ENCODE assay signal across 8 cellular contexts in the genomic region with DNA sequence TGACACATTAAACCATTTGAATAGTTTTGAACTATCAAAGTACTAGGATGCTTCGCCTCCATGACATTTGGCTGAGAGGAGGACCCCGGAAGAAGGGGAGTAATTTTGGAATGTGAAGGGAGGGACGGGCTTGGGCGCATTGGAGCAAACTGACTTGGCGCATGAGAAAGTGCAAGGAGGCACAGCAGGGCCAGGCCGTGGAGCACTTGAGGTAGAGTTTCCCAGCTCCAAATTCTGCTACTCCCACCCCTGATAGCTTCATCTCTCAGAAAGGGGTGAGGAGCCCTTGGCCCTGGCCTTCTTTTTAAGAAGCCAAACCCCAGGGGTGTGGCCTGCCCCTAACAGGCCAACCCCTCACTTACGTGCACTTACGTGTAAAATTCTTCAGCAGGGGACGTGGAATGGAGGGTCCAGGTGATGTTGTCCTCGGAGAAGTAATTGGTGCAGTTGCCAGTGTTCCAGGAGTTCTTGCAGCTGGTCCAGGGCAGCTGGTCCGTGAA. TPM values are rescaled to one million over a fixed set of nuclear protein-coding genes. Genes with fewer than 3 reads are reported as not detected.
"Had no signal": no experiment of that assay in that cellular context is flagged by ENCODE, and none has a peak within 500 bp of the region (broad histone marks: within the 10 kb centered on the region; RNA-seq: fewer than 3 reads in every experiment).

No MANE protein-coding gene starts in this region.

- DNase-seq: H9, HCEC 1CT had no signal

- ATAC-seq: GM23338, HepG2 had no signal

- H3K27ac Mint-ChIP-seq: GM23338, H9, IgD-negative memory B cell had no signal

- FAIRE-seq: H1, H54, HepG2 had no signal

- H3K4me3 ChIP-seq: GM23338 had no signal

- H3K4me3 Mint-ChIP-seq: GM23338, H9 had no signal

- H3K36me3 Mint-ChIP-seq: IgD-negative memory B cell had no signal

- H3K9me3 Mint-ChIP-seq: GM23338 had no signal

RNA-seq across cellular contexts. Expression of a gene that starts 17.7 kb away (rescaled TPM):
- total RNA-seq: HT-29 had no signal
